Comparison of ENCODE assay signal across 8 cellular contexts in genomic region chr14:81164167-81164774, GRCh38. TPM values are rescaled to one million over a fixed set of nuclear protein-coding genes. Genes with fewer than 3 reads are reported as not detected.
DNase-seq lines count a peak whose midpoint lies in the region; ATAC-seq and TF ChIP-seq lines count a peak whose summit lies in the region.

No MANE protein-coding gene starts in this region.

- DNase-seq in DMS153 treated with DMSO at 0.1 percent for 48 hours (lab: John Stamatoyannopoulos, UW; ENCODE audit: unreplicated experiment) (peak; percentile 80), NCI-H2227 treated with DMSO at 0.1 percent for 48 hours (lab: John Stamatoyannopoulos, UW) (peak; percentile 26), epithelial cell of proximal tubule (ENCODE audit: low read depth) (peak; percentile 70), nephron progenitor cell (peak; percentile 60), uterus (peak; percentile 41 to 77)
- DNase-seq in activated CD4-positive, alpha-beta T cell treated with anti-CD3 and anti-CD28 coated beads for 48 hours, result peak; percentile 82

- ATAC-seq in GM19452 (IDR thresholded peaks at IDR 0.05; ENCODE audit: unreplicated experiment) (peak; percentile 96), HG03432 (IDR thresholded peaks at IDR 0.05; ENCODE audit: unreplicated experiment) (peak; percentile 94)

- TF ChIP-seq POLR2A in uterus (IDR thresholded peaks at IDR 0.05), result no peak

- H3K9me3 Mint-ChIP-seq in nephron progenitor cell, result no peaks in the 10 kb centered on the region

- no peaks in the 10 kb centered on the region for H3K36me3 Mint-ChIP-seq in nephron progenitor cell (ENCODE audit: low read depth)

- H3K4me3 ChIP-seq in epithelial cell of proximal tubule (ENCODE audit: low read depth, low read length) (no peak overlapping the region), uterus (no peak overlapping the region)

- no peak overlapping the region for H3K27ac Mint-ChIP-seq in nephron progenitor cell

- peak; percentile 98 for TF ChIP-seq CTCF in epithelial cell of proximal tubule (conservative IDR thresholded peaks at IDR 0.05; ENCODE audit: low read depth, low read length)
- peak; percentile 73 for TF ChIP-seq CTCF in nephron progenitor cell (IDR thresholded peaks at IDR 0.05)
- peak; percentile 42 to 65 (median 54) for TF ChIP-seq CTCF in uterus (IDR thresholded peaks at IDR 0.05)

- peak overlapping the region; percentile 40 to 62 for H3K27ac ChIP-seq in uterus

- H3K27me3 ChIP-seq in uterus, result no peaks in the 10 kb centered on the region

- no peaks in the 10 kb centered on the region for H3K9me3 ChIP-seq in uterus

- intact Hi-C loops in uterus (cut with DNase I; ENCODE audit: low total_unique reads), result no loop called here

- H3K36me3 ChIP-seq in uterus, result no peaks in the 10 kb centered on the region

- no peaks in the 10 kb centered on the region for H3K4me1 ChIP-seq in uterus

- H3K4me3 Mint-ChIP-seq in nephron progenitor cell, result no peak overlapping the region

- no peaks in the 10 kb centered on the region for H3K27me3 Mint-ChIP-seq in nephron progenitor cell (ENCODE audit: low read depth, poor library complexity)

- peaks cover 11% of the 10 kb centered on the region for H3K4me1 Mint-ChIP-seq in nephron progenitor cell

RNA-seq across cellular contexts. Expression of gene GTF2A1, which starts 56.5 kb away (rescaled TPM):
- total RNA-seq in epithelial cell of proximal tubule (9.5 and 13.4 TPM in 2 replicates), uterus (10 to 100 TPM; 28.2 to 52.4 (median 35.9) TPM)

Comparison
In these comparisons a context has a peak if more than half of its experiments do, and no peak if none do; other contexts are left out.
1. DNase-seq: peak in every context shown above with its lines; median percentile 82 in activated CD4-positive, alpha-beta T cell treated with anti-CD3 and anti-CD28 coated beads for 48 hours; 80 in DMS153 treated with DMSO at 0.1 percent for 48 hours; 70 in epithelial cell of proximal tubule; 60 in nephron progenitor cell; 59 in uterus; 26 in NCI-H2227 treated with DMSO at 0.1 percent for 48 hours.